In the genomic region with DNA sequence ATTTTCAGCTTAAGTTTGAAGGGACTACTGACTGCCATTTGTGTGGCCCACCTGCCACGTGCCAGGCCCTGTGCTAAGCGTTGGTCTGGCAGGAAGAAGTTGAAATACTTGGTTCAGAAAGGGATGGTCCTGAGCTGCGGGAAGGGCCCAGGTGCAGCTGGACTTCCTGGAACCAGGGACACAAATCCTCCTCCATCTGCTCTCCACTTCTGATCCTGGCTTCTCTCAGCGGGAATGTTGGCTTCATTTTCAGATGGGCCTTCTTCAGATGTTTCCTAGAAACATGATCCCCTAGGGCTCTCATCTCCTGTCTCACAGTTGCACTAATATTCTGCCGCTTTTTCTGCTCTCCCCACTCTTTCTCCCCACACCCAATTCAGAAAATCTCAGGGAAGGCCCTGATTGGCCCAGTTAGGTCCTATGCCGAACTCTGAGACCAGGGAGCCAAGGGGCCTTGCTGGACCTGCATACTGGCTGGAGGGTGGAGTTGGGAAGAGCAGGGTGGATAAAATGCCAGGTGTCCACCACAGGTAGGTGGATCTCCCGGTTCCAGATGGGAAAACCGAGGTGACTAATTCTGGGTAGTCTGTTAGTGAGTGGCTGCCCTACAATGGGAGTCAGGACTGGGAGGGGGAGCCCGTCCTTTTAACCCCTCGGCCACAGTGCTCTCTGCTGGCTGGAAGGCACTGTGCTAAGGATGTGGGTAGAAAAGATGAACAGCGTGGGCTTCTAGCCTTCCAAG, we compare ENCODE assay signal across 1 cellular context.
TF ChIP-seq lines count a peak whose summit lies in the region.

No MANE protein-coding gene starts in this region.

TF ChIP-seq in GM23338, 12 proteins besides CTCF, POLR2A, EP300 and RAD21 (continued from another document):
- no peak for TF ChIP-seq ZNF462 (CRISPR knock-in tag; IDR thresholded peaks at IDR 0.05)
- no peak for TF ChIP-seq ETS1 (IDR thresholded peaks at IDR 0.05)
- TF ChIP-seq ZNF331 (CRISPR knock-in tag; IDR thresholded peaks at IDR 0.05; ENCODE audit: low read depth), result no peak
- TF ChIP-seq REST (IDR thresholded peaks at IDR 0.05; ENCODE audit: unreplicated experiment), result no peak
- TF ChIP-seq ZNF114 (CRISPR knock-in tag; IDR thresholded peaks at IDR 0.05), result no peak
